Comparison of ENCODE assay signal across 1 cellular context in the genomic region with DNA sequence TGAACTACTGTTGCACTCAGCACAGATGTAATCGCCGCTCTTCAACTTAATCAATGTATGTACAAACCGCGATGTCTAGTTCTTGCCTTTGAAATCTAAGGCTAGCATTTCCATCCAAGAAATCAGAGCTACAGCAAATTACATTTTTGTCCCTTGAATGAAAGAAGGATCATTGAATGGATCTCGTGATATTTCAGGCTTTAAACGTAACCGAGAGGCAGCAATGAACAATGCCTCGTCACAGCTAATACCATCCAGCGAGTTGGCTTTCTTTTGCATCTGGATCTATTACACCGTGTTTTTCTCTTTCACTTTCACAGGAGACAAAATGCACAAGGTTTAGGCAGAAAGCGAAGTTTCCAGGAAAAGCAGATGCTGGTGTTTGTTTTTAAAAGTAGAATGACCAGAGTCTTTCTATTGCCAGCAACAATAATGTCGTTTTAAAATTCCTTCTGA.
TF ChIP-seq lines count a peak whose summit lies in the region.

No MANE protein-coding gene starts in this region.

TF ChIP-seq in IMR-90, 13 proteins besides CTCF, POLR2A, EP300 and RAD21:
- TF ChIP-seq, protein P1, sequence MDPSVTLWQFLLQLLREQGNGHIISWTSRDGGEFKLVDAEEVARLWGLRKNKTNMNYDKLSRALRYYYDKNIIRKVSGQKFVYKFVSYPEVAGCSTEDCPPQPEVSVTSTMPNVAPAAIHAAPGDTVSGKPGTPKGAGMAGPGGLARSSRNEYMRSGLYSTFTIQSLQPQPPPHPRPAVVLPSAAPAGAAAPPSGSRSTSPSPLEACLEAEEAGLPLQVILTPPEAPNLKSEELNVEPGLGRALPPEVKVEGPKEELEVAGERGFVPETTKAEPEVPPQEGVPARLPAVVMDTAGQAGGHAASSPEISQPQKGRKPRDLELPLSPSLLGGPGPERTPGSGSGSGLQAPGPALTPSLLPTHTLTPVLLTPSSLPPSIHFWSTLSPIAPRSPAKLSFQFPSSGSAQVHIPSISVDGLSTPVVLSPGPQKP (IDR thresholded peaks at IDR 0.05; ENCODE audit: borderline replicate concordance, low read depth, low read length): no peak
- TF ChIP-seq CEBPB (IDR thresholded peaks at IDR 0.05; ENCODE audit: low read depth, low read length): no peak
- TF ChIP-seq NFE2L2 (IDR thresholded peaks at IDR 0.05; ENCODE audit: low read depth, low read length): peak; percentile 27; the same call in 1 of the 2 replicates
- TF ChIP-seq MAZ (IDR thresholded peaks at IDR 0.05; ENCODE audit: borderline replicate concordance, low read depth, low read length): no peak
